28 cellular contexts compared by ENCODE assay signal in the genomic region with DNA sequence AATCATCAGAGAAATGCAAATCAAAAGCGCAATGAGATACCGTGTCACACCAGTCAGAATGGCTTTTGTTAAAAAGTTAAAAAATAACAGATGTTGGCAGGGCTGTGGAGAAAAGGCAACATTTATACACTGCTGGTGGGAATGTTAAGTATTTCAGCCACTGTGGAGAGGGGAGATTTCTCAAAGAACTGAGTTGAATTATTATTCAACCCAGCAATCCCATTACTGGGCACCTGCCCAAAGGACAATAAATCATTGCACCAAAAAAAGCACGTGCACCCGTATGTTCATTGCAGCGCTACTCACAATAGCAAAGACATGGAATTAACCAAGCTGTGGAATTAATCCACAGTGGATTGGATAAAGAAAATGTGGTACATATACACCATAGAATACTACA.
"Had no signal": no experiment of that assay in that cellular context is flagged by ENCODE, and none has a peak within 500 bp of the region (broad histone marks: within the 10 kb centered on the region; RNA-seq: fewer than 3 reads in every experiment).

No MANE protein-coding gene starts in this region.

- H3K4me3 Mint-ChIP-seq: activated CD4-positive, alpha-beta T cell treated with anti-CD3 and anti-CD28 coated beads for 36 hours; activated CD8-positive, alpha-beta memory T cell treated with anti-CD3 and anti-CD28 coated beads, Interleukin-2, amount 10 ng/mL, durations not matched to agents 7 days and 5 days; activated CD8-positive, alpha-beta T cell treated with anti-CD3 and anti-CD28 coated beads, Interleukin-2, amount 10 ng/mL, durations not matched to agents 7 days and 5 days; activated naive CD4-positive, alpha-beta T cell treated with anti-CD3 and anti-CD28 coated beads, Interleukin-2, amount 50 U/mL, for 24 hours; activated naive CD8-positive, alpha-beta T cell treated with anti-CD3 and anti-CD28 coated beads, Interleukin-2, amount 50 U/mL, for 24 hours; immature natural killer cell; mesothelial cell of epicardium; naive thymus-derived CD4-positive, alpha-beta T cell; neural progenitor cell had no signal

- H3K9me3 ChIP-seq: breast epithelium, heart left ventricle, right lobe of liver, testis, transverse colon had no signal

- H3K4me3 ChIP-seq: breast epithelium, heart left ventricle, neural progenitor cell, right lobe of liver, skin epidermis, testis, transverse colon had no signal

- H3K27me3 ChIP-seq: breast epithelium, neural progenitor cell, right lobe of liver, testis, transverse colon had no signal

- H3K4me1 ChIP-seq: breast epithelium, heart left ventricle, right lobe of liver, testis, transverse colon had no signal

- DNase-seq: activated CD4-positive, alpha-beta T cell treated with anti-CD3 and anti-CD28 coated beads for 36 hours; activated CD4-positive, CD25-positive, alpha-beta regulatory T cell; activated CD8-positive, alpha-beta memory T cell treated with anti-CD3 and anti-CD28 coated beads, Interleukin-2, amount 10 ng/mL, durations not matched to agents 7 days and 5 days; activated CD8-positive, alpha-beta T cell treated with anti-CD3 and anti-CD28 coated beads, Interleukin-2, amount 10 ng/mL, durations not matched to agents 7 days and 5 days; activated naive CD8-positive, alpha-beta T cell treated with anti-CD3 and anti-CD28 coated beads, Interleukin-2, amount 50 U/mL, for 24 hours; activated T-cell treated with anti-CD3 and anti-CD28 coated beads, Interleukin-2, amount 50 U/mL, for 48 hours; amygdala; central memory CD4-positive, alpha-beta T cell; foreskin fibroblast; heart left ventricle; hypothalamus; immature natural killer cell; kidney; left colon; naive thymus-derived CD4-positive, alpha-beta T cell; occipital lobe; right lobe of liver; stimulated activated CD4-positive, alpha-beta T cell treated with anti-CD3 and anti-CD28 coated beads, Interleukin-12 subunit alpha, Interleukin-12 subunit beta, amount 100 ng/mL, for 4 hours; stimulated activated CD4-positive, alpha-beta T cell treated with anti-CD3 and anti-CD28 coated beads, Interleukin-4, amount 100 ng/mL, for 1 hour; stimulated activated naive CD8-positive, alpha-beta T cell treated with anti-CD3 and anti-CD28 coated beads, Interleukin-15, Interleukin-2, amounts not matched to agents 100 U/mL and 50 U/mL, for 24 hours; testis; transverse colon had no signal

- H3K36me3 Mint-ChIP-seq: activated CD8-positive, alpha-beta memory T cell treated with anti-CD3 and anti-CD28 coated beads, Interleukin-2, amount 10 ng/mL, durations not matched to agents 7 days and 5 days; activated naive CD4-positive, alpha-beta T cell treated with anti-CD3 and anti-CD28 coated beads, Interleukin-2, amount 50 U/mL, for 24 hours; immature natural killer cell; mesothelial cell of epicardium; naive thymus-derived CD4-positive, alpha-beta T cell; neural progenitor cell had no signal

- H3K4me1 Mint-ChIP-seq: activated CD4-positive, alpha-beta T cell treated with anti-CD3 and anti-CD28 coated beads for 36 hours; activated CD8-positive, alpha-beta memory T cell treated with anti-CD3 and anti-CD28 coated beads, Interleukin-2, amount 10 ng/mL, durations not matched to agents 7 days and 5 days; activated naive CD4-positive, alpha-beta T cell treated with anti-CD3 and anti-CD28 coated beads, Interleukin-2, amount 50 U/mL, for 24 hours; activated naive CD8-positive, alpha-beta T cell treated with anti-CD3 and anti-CD28 coated beads, Interleukin-2, amount 50 U/mL, for 24 hours; immature natural killer cell; naive thymus-derived CD4-positive, alpha-beta T cell had no signal

- H3K27ac ChIP-seq: breast epithelium, heart left ventricle, neural progenitor cell, right lobe of liver, skin epidermis, testis, transverse colon had no signal

- H3K9me3 Mint-ChIP-seq: activated naive CD4-positive, alpha-beta T cell treated with anti-CD3 and anti-CD28 coated beads, Interleukin-2, amount 50 U/mL, for 24 hours; activated naive CD8-positive, alpha-beta T cell treated with anti-CD3 and anti-CD28 coated beads, Interleukin-2, amount 50 U/mL, for 24 hours; activated T-helper 2 cell treated with anti-CD3 and anti-CD28 coated beads, Interferon-gamma antibody, Interleukin-2, Interleukin-4, amounts not matched to agents 10 μg/mL and 5 μg/mL and 100 μg/mL, durations not matched to agents 14 hours and 24 hours and 36 hours; neural progenitor cell had no signal

- H3K36me3 ChIP-seq: breast epithelium, heart left ventricle, neural progenitor cell, right lobe of liver, transverse colon had no signal

- H3K27ac Mint-ChIP-seq: activated CD4-positive, alpha-beta T cell treated with anti-CD3 and anti-CD28 coated beads for 36 hours; activated CD8-positive, alpha-beta memory T cell treated with anti-CD3 and anti-CD28 coated beads, Interleukin-2, amount 10 ng/mL, durations not matched to agents 7 days and 5 days; activated CD8-positive, alpha-beta T cell treated with anti-CD3 and anti-CD28 coated beads, Interleukin-2, amount 10 ng/mL, durations not matched to agents 7 days and 5 days; activated naive CD4-positive, alpha-beta T cell treated with anti-CD3 and anti-CD28 coated beads, Interleukin-2, amount 50 U/mL, for 24 hours; activated naive CD8-positive, alpha-beta T cell treated with anti-CD3 and anti-CD28 coated beads, Interleukin-2, amount 50 U/mL, for 24 hours; activated T-helper 2 cell treated with anti-CD3 and anti-CD28 coated beads, Interferon-gamma antibody, Interleukin-2, Interleukin-4, amounts not matched to agents 10 μg/mL and 5 μg/mL and 100 μg/mL, durations not matched to agents 14 hours and 24 hours and 36 hours; immature natural killer cell; mesothelial cell of epicardium; naive thymus-derived CD4-positive, alpha-beta T cell had no signal
